8 cellular contexts compared by ENCODE assay signal in genomic region chr2:54558976-54559410, GRCh38.
DNase-seq lines count a peak whose midpoint lies in the region; ATAC-seq, FAIRE-seq and TF ChIP-seq lines count a peak whose summit lies in the region.

No MANE protein-coding gene starts in this region.

- no peaks in the 10 kb centered on the region for H3K27me3 ChIP-seq in bronchial epithelial cell (ENCODE audit: control insufficient read depth, insufficient read depth, low read length)

- H3K9me3 ChIP-seq in mucosa of descending colon = no peaks in the 10 kb centered on the region

- BruUV-seq in Calu3 (replicated peaks; lab: Mats Ljungman, UMichigan) = no TSS peak

- ATAC-seq in mucosa of descending colon = peak; percentile 24

- DNase-seq in Calu3 (no peak), bronchial epithelial cell (ENCODE audit: low read depth) (no peak), mucosa of descending colon (no peak), NCI-H510A (lab: John Stamatoyannopoulos, UW) (no peak), posterior vena cava (ENCODE audit: low spot score) (no peak), NCI-H1694 treated with DMSO at 0.1 percent for 48 hours (lab: John Stamatoyannopoulos, UW) (no peak)
- DNase-seq in stimulated activated CD4-positive, alpha-beta T cell treated with anti-CD3 and anti-CD28 coated beads, Interleukin-2, amount 100 ng/mL, for 24 hours = no peak

- peaks cover 1% of the 10 kb centered on the region for H3K36me3 ChIP-seq in bronchial epithelial cell (ENCODE audit: control insufficient read depth, insufficient read depth, low read length)
- H3K36me3 ChIP-seq in mucosa of descending colon (ENCODE audit: low read depth) = no peaks in the 10 kb centered on the region

- CTCF ChIA-PET in Calu3 (lab: Charles Lee) = interaction anchor here (0.8 to 3.4 kb wide), 8 partner anchors 11 to 83 kb away, joined by 3 to 15 read pairs (median 4); no protein-coding TSS in a partner anchor

- H3K4me3 ChIP-seq in bronchial epithelial cell (ENCODE audit: low read depth, low read length) = peak overlapping the region; percentile 89
- peak overlapping the region; percentile 57 for H3K4me3 ChIP-seq in mucosa of descending colon

- H3K27me3 Mint-ChIP-seq in Calu3 (ENCODE audit: unreplicated experiment) = no peaks in the 10 kb centered on the region
- H3K27me3 Mint-ChIP-seq in IgD-negative memory B cell = no peaks in the 10 kb centered on the region

- peaks cover 28% of the 10 kb centered on the region for H3K4me1 ChIP-seq in mucosa of descending colon (ENCODE audit: low read depth)

- intact Hi-C loops in Calu3 (cut with micrococcal nuclease; ENCODE audit: unreplicated experiment) (loop anchor here (5.0 kb wide), 1 partner anchor 73 kb away; no protein-coding TSS in a partner anchor), mucosa of descending colon (cut with DNase I, micrococcal nuclease) (no loop called here), posterior vena cava (cut with DNase I) (loop anchor here in 1 of 2 donors (5.0 to 10.0 kb wide), 2 partner anchors 86 to 843 kb away; no protein-coding TSS in a partner anchor)

- H3K27ac Mint-ChIP-seq in Calu3 (ENCODE audit: unreplicated experiment) (peak overlapping the region; percentile 93), IgD-negative memory B cell (peak overlapping the region; percentile 71 to 95 (median 94))

- H3K36me3 Mint-ChIP-seq in Calu3 (ENCODE audit: insufficient read depth, unreplicated experiment) (peaks cover 83% of the 10 kb centered on the region), IgD-negative memory B cell (no peaks in the 10 kb centered on the region)

- no peak for FAIRE-seq in bronchial epithelial cell (lab: Jason Lieb, UNC)

- no peaks in the 10 kb centered on the region for H3K9me3 Mint-ChIP-seq in Calu3 (ENCODE audit: low read depth, unreplicated experiment)
- H3K9me3 Mint-ChIP-seq in IgD-negative memory B cell = no peaks in the 10 kb centered on the region

- peak overlapping the region; percentile 84 for H3K4me3 Mint-ChIP-seq in Calu3 (ENCODE audit: low read depth, unreplicated experiment)
- H3K4me3 Mint-ChIP-seq in IgD-negative memory B cell = peak overlapping the region; percentile 97 to 99 (median 98)

- TF ChIP-seq CTCF in Calu3 (IDR thresholded peaks at IDR 0.05; ENCODE audit: unreplicated experiment) = no peak
- TF ChIP-seq CTCF in bronchial epithelial cell (IDR thresholded peaks at IDR 0.05; ENCODE audit: insufficient read depth, low read length, severe bottlenecking) = no peak
- no peak for TF ChIP-seq CTCF in mucosa of descending colon (IDR thresholded peaks at IDR 0.05)

- peaks cover 30% of the 10 kb centered on the region for H3K4me1 Mint-ChIP-seq in Calu3 (ENCODE audit: low read depth, unreplicated experiment)
- peaks cover 22 to 40% (median 35%) of the 10 kb centered on the region in 3 donors for H3K4me1 Mint-ChIP-seq in IgD-negative memory B cell
